8 cellular contexts compared by ENCODE assay signal in the genomic region with DNA sequence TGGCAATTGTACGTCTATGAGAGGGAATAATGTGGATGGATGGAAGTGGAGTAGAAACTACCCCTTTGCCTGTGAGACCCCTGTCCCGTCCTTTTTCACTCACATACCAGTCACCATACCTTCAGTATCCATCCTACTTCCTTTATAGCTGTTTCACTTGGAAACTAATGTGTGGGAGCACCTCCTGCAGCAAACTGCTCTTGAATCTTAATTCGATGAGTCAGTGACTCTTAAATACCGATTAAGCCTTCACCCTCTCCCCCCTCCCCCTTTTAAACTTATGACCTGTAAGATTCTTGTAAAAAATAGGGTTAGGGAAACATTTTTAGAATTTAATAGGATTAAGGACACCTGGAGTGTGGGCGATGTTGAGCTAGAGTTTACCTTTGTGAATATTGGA.
DNase-seq lines count a peak whose midpoint lies in the region; ATAC-seq and TF ChIP-seq lines count a peak whose summit lies in the region.

No MANE protein-coding gene starts in this region.

- H3K36me3 ChIP-seq in RWPE2 (ENCODE audit: low read depth) (peaks cover 6% of the 10 kb centered on the region; the same call in 1 of the 2 replicates), duodenal mucosa (ENCODE audit: control insufficient read depth in 1 of 2, insufficient read depth in 2 of 2, low read length in 2 of 2) (no peaks in the 10 kb centered on the region), muscle layer of duodenum (ENCODE audit: control insufficient read depth in 1 of 2, insufficient read depth in 2 of 2, low read length in 2 of 2) (peaks cover 0 to 6% of the 10 kb centered on the region in 2 donors)

- peak overlapping the region; percentile 35 to 63 for H3K9ac ChIP-seq in duodenal mucosa (ENCODE audit: low read depth in 1 of 2, low read length in 2 of 2)

- H3K9me3 ChIP-seq in RWPE2 (ENCODE audit: severe bottlenecking), result no peaks in the 10 kb centered on the region
- no peaks in the 10 kb centered on the region for H3K9me3 ChIP-seq in duodenal mucosa (ENCODE audit: control insufficient read depth in 1 of 2, low read length in 2 of 2)
- no peaks in the 10 kb centered on the region for H3K9me3 ChIP-seq in muscle layer of duodenum (ENCODE audit: control insufficient read depth in 1 of 2, low read length in 2 of 2)

- ATAC-seq in RWPE2 (ENCODE audit: low read depth) (peak; percentile 17), HG02970 (IDR thresholded peaks at IDR 0.05; ENCODE audit: low FRiP score, unreplicated experiment) (no peak)

- DNase-seq in activated CD4-positive, alpha-beta T cell treated with anti-CD3 and anti-CD28 coated beads for 48 hours, result peak; percentile 7
- no peak for DNase-seq in activated CD4-positive, alpha-beta T cell treated with anti-CD3 and anti-CD28 coated beads, Interleukin-2, amount 50 U/mL, for 4 hours
- no peak for DNase-seq in RWPE2 (ENCODE audit: low spot score)
- no peak for DNase-seq in HK-2 (ENCODE audit: unreplicated experiment)
- no peak for DNase-seq in ecto neural progenitor cell (ENCODE audit: low spot score)

- H3K27ac ChIP-seq in RWPE2 (ENCODE audit: poor library complexity, severe bottlenecking), result peak overlapping the region; percentile 93
- H3K27ac ChIP-seq in duodenal mucosa (ENCODE audit: low read depth, low read length), result peak overlapping the region; percentile 23
- peak overlapping the region; percentile 87 for H3K27ac ChIP-seq in muscle layer of duodenum (ENCODE audit: low read length)

- no peaks in the 10 kb centered on the region for H3K27me3 ChIP-seq in RWPE2 (ENCODE audit: insufficient read depth, poor library complexity, severe bottlenecking)
- no peaks in the 10 kb centered on the region for H3K27me3 ChIP-seq in duodenal mucosa (ENCODE audit: control insufficient read depth in 1 of 2, insufficient read depth in 2 of 2, low read length in 2 of 2)
- no peaks in the 10 kb centered on the region for H3K27me3 ChIP-seq in muscle layer of duodenum (ENCODE audit: low read depth, low read length)

- no peak for TF ChIP-seq CTCF in RWPE2 (IDR thresholded peaks at IDR 0.05; ENCODE audit: poor library complexity, severe bottlenecking)

- H3K4me1 ChIP-seq in RWPE2 (ENCODE audit: insufficient read depth, poor library complexity, severe bottlenecking), result peaks cover 36% of the 10 kb centered on the region
- H3K4me1 ChIP-seq in duodenal mucosa (ENCODE audit: control insufficient read depth in 1 of 2, insufficient read depth in 2 of 2, low read length in 2 of 2), result peaks cover 9 to 14% of the 10 kb centered on the region in 2 donors
- H3K4me1 ChIP-seq in muscle layer of duodenum (ENCODE audit: control insufficient read depth in 1 of 2, insufficient read depth in 2 of 2, low read length in 2 of 2), result peaks cover 3 to 14% of the 10 kb centered on the region in 2 donors

- H3K4me3 ChIP-seq in RWPE2 (ENCODE audit: severe bottlenecking), result peak overlapping the region; percentile 76
- H3K4me3 ChIP-seq in duodenal mucosa (ENCODE audit: low read depth in 1 of 2, low read length in 2 of 2), result peak overlapping the region; percentile 86 to 88
- H3K4me3 ChIP-seq in muscle layer of duodenum (ENCODE audit: low read depth in 1 of 2, low read length in 2 of 2), result peak overlapping the region; percentile 74 to 79

Comparison
In these comparisons a context has a peak if more than half of its experiments do, and no peak if none do; other contexts are left out.
1. H3K27ac ChIP-seq: peak in every context shown above with its lines; median percentile 93 in RWPE2; 87 in muscle layer of duodenum; 23 in duodenal mucosa.